ENCODE assay signal across 8 cellular contexts in genomic region chr1:160416369-160416768, GRCh38. TPM values are rescaled to one million over a fixed set of nuclear protein-coding genes. Genes with fewer than 3 reads are reported as not detected.
DNase-seq lines count a peak whose midpoint lies in the region; ATAC-seq, FAIRE-seq and TF ChIP-seq lines count a peak whose summit lies in the region.

No MANE protein-coding gene starts in this region.

- no peak overlapping the region for H3K14ac ChIP-seq in neuronal stem cell (ENCODE audit: low read length)

- H3K9ac ChIP-seq in PC-3 (ENCODE audit: low read length) = no peak overlapping the region
- H3K9ac ChIP-seq in neuronal stem cell (ENCODE audit: low read depth, low read length, poor library complexity) = no peak overlapping the region

- TF ChIP-seq CTCF in AG10803 (conservative IDR thresholded peaks at IDR 0.05; ENCODE audit: low read length) = peak; percentile 40
- TF ChIP-seq CTCF in PC-3 (conservative IDR thresholded peaks at IDR 0.05; ENCODE audit: low read depth, low read length) = peak; percentile 83
- peak; percentile 32 for TF ChIP-seq CTCF in glutamatergic neuron (IDR thresholded peaks at IDR 0.05; ENCODE audit: partially characterized antibody, unreplicated experiment)

- H3F3A ChIP-seq in PC-3 (ENCODE audit: low read length, unreplicated experiment) = no peaks in the 10 kb centered on the region

- peak; percentile 52 for FAIRE-seq in GM12891 (lab: Jason Lieb, UNC)

- DNase-seq in AG10803 (ENCODE audit: low read depth) = peak; percentile 22
- no peak for DNase-seq in GM12891 (ENCODE audit: insufficient read length, low spot score)
- DNase-seq in PC-3 = peak; percentile 80
- no peak for DNase-seq in glutamatergic neuron
- DNase-seq in hippocampal formation (lab: John Stamatoyannopoulos, UW) = no peak
- DNase-seq in CD4-positive, alpha-beta memory T cell = no peak
- DNase-seq in neuronal stem cell (ENCODE audit: low spot score) = no peak

- H3K4me3 ChIP-seq in AG10803 (ENCODE audit: low read length) = no peak overlapping the region
- H3K4me3 ChIP-seq in PC-3 (ENCODE audit: low read length) = no peak overlapping the region
- H3K4me3 ChIP-seq in CD4-positive, alpha-beta memory T cell (ENCODE audit: low read length in 2 of 2) = no peak overlapping the region
- no peak overlapping the region for H3K4me3 ChIP-seq in neuronal stem cell (ENCODE audit: low read length in 2 of 2)

- peaks cover 26% of the 10 kb centered on the region for H3K4me1 Mint-ChIP-seq in glutamatergic neuron (ENCODE audit: low read depth, unreplicated experiment)
- no peaks in the 10 kb centered on the region for H3K4me1 Mint-ChIP-seq in CD4-positive, alpha-beta memory T cell

- H4K20me1 ChIP-seq in PC-3 (ENCODE audit: low read length) = no peaks in the 10 kb centered on the region

- H2BK5ac ChIP-seq in neuronal stem cell (ENCODE audit: low read length) = no peak overlapping the region

- H3K4me1 ChIP-seq in PC-3 (ENCODE audit: insufficient read depth, low read length) (no peaks in the 10 kb centered on the region), neuronal stem cell (ENCODE audit: control insufficient read depth in 2 of 2, insufficient read depth in 1 of 2, low read depth in 1 of 2, low read length in 2 of 2) (peaks cover 22% of the 10 kb centered on the region in 2 donors)
- H3K4me1 ChIP-seq in CD4-positive, alpha-beta memory T cell (ENCODE audit: insufficient read depth, low read length) = no peaks in the 10 kb centered on the region

- no peak overlapping the region for H3K27ac Mint-ChIP-seq in glutamatergic neuron (ENCODE audit: unreplicated experiment)
- H3K27ac Mint-ChIP-seq in CD4-positive, alpha-beta memory T cell = no peak overlapping the region

- H3K27ac ChIP-seq in PC-3 (ENCODE audit: low read length) (no peak overlapping the region), neuronal stem cell (replicated peaks; ENCODE audit: low read length) (no peak overlapping the region)
- H3K27ac ChIP-seq in CD4-positive, alpha-beta memory T cell (ENCODE audit: low read depth, low read length) = no peak overlapping the region

- CTCF ChIA-PET in PC-3 (lab: Charles Lee) = interaction anchor here (0.6 to 1.0 kb wide), 3 partner anchors 40 to 62 kb away, joined by 3 to 4 read pairs (median 3); no protein-coding TSS in a partner anchor
- CTCF ChIA-PET in CD4-positive, alpha-beta memory T cell (lab: Charles Lee; ENCODE audit: partially characterized antibody) = interaction anchor here (1.0 kb wide), 1 partner anchor 189 kb away, joined by 3 read pairs; no protein-coding TSS in a partner anchor

- H3K27me3 Mint-ChIP-seq in glutamatergic neuron (ENCODE audit: unreplicated experiment) = peaks cover 6% of the 10 kb centered on the region
- H3K27me3 Mint-ChIP-seq in CD4-positive, alpha-beta memory T cell = peaks cover 0 to 4% of the 10 kb centered on the region in 2 donors

- no peaks in the 10 kb centered on the region for H3K79me2 ChIP-seq in PC-3 (ENCODE audit: low read length)

- H3K4me3 Mint-ChIP-seq in glutamatergic neuron (ENCODE audit: unreplicated experiment) = no peak overlapping the region
- H3K4me3 Mint-ChIP-seq in CD4-positive, alpha-beta memory T cell = no peak overlapping the region

- peaks cover 22% of the 10 kb centered on the region for H3K79me1 ChIP-seq in neuronal stem cell (ENCODE audit: low read depth, low read length)

- H3K27me3 ChIP-seq in PC-3 (ENCODE audit: low read length) (peaks cover 35% of the 10 kb centered on the region), neuronal stem cell (ENCODE audit: control insufficient read depth in 3 of 3, insufficient read depth in 3 of 3, low read depth in 1 of 3, low read length in 3 of 3) (no peaks in the 10 kb centered on the region)
- H3K27me3 ChIP-seq in CD4-positive, alpha-beta memory T cell (ENCODE audit: insufficient read depth, low read length) = no peaks in the 10 kb centered on the region

- ATAC-seq in PC-3 (peak; percentile 94), HG03135 (IDR thresholded peaks at IDR 0.05; ENCODE audit: unreplicated experiment) (no peak)

- H3K4me2 ChIP-seq in PC-3 (ENCODE audit: low read length) (no peak overlapping the region), neuronal stem cell (ENCODE audit: insufficient read depth, low read length, poor library complexity, severe bottlenecking) (no peak overlapping the region)

- no TSS peak for BruUV-seq in PC-3 (replicated peaks; lab: Mats Ljungman, UMichigan)

- peaks cover 6% of the 10 kb centered on the region for H3K36me3 Mint-ChIP-seq in glutamatergic neuron (ENCODE audit: unreplicated experiment)
- H3K36me3 Mint-ChIP-seq in CD4-positive, alpha-beta memory T cell = no peaks in the 10 kb centered on the region

- POLR2A ChIA-PET in PC-3 (lab: Charles Lee; ENCODE audit: unreplicated experiment) = no interaction called here
- POLR2A ChIA-PET in CD4-positive, alpha-beta memory T cell (lab: Charles Lee; ENCODE audit: partially characterized antibody) = no interaction called here

- no peak overlapping the region for H2BK12ac ChIP-seq in neuronal stem cell (ENCODE audit: low read length)

- intact Hi-C loops in PC-3 (cut with micrococcal nuclease) = no loop called here
- intact Hi-C loops in CD4-positive, alpha-beta memory T cell (cut with micrococcal nuclease) = no loop called here

- no peak overlapping the region for H3K4ac ChIP-seq in neuronal stem cell (ENCODE audit: low read length)

- H4K91ac ChIP-seq in neuronal stem cell (ENCODE audit: low read depth, low read length, poor library complexity) = no peak overlapping the region

- H3K9me3 Mint-ChIP-seq in glutamatergic neuron (ENCODE audit: unreplicated experiment) = no peaks in the 10 kb centered on the region
- no peaks in the 10 kb centered on the region for H3K9me3 Mint-ChIP-seq in CD4-positive, alpha-beta memory T cell

- no peak overlapping the region for H2AK5ac ChIP-seq in neuronal stem cell (ENCODE audit: low read depth, low read length)

- H2BK120ac ChIP-seq in neuronal stem cell (ENCODE audit: low read depth, low read length) = no peak overlapping the region

- no CpG with 5 or more reads among the region's 4 CpGs for WGBS in neuronal stem cell (ENCODE audit: extremely low coverage in 2 of 2, insufficient read length in 2 of 2, insufficient replicate concordance in 1 of 2), 2 donors

- H3K9me3 ChIP-seq in PC-3 (ENCODE audit: low read length) (no peaks in the 10 kb centered on the region), neuronal stem cell (replicated peaks in 1 of 2; ENCODE audit: control insufficient read depth in 2 of 2, insufficient read depth in 1 of 2, low read depth in 1 of 2, low read length in 2 of 2) (no peaks in the 10 kb centered on the region)
- no peaks in the 10 kb centered on the region for H3K9me3 ChIP-seq in CD4-positive, alpha-beta memory T cell (ENCODE audit: control insufficient read depth in 1 of 2, low read length in 2 of 2)

- no peak overlapping the region for H2BK15ac ChIP-seq in neuronal stem cell (ENCODE audit: low read length)

- no peaks in the 10 kb centered on the region for H3K36me3 ChIP-seq in PC-3 (ENCODE audit: low read depth, low read length)
- H3K36me3 ChIP-seq in CD4-positive, alpha-beta memory T cell (ENCODE audit: insufficient read depth, low read length) = no peaks in the 10 kb centered on the region
- peaks cover 52 to 93% of the 10 kb centered on the region in 2 donors for H3K36me3 ChIP-seq in neuronal stem cell (replicated peaks in 1 of 2; ENCODE audit: control insufficient read depth in 2 of 2, insufficient read depth in 2 of 2, low read length in 2 of 2)

- no peaks in the 10 kb centered on the region for H3K9me2 ChIP-seq in PC-3 (replicated peaks; ENCODE audit: low read length)

- no peak overlapping the region for H4K8ac ChIP-seq in neuronal stem cell (ENCODE audit: low read depth, low read length)

- H3K23ac ChIP-seq in neuronal stem cell (ENCODE audit: low read depth, low read length, poor library complexity) = no peak overlapping the region

- TF ChIP-seq POLR2A in GM12891 (IDR thresholded peaks at IDR 0.05; ENCODE audit: low read depth, low read length) = no peak

- H2AFZ ChIP-seq in PC-3 (ENCODE audit: low read length) = no peak overlapping the region
- H2AFZ ChIP-seq in neuronal stem cell (ENCODE audit: low read length) = no peak overlapping the region

- H3K18ac ChIP-seq in neuronal stem cell (ENCODE audit: low read length) = no peak overlapping the region

TF ChIP-seq in GM12891, 5 proteins besides CTCF, POLR2A, EP300 and RAD21:
- TF ChIP-seq SPI1 (IDR thresholded peaks at IDR 0.05; ENCODE audit: low read depth, low read length) (no peak), POLR2AphosphoS5 (IDR thresholded peaks at IDR 0.05; ENCODE audit: low read depth, low read length) (no peak)

RNA-seq across cellular contexts. Expression of gene VANGL2, which starts 16.0 kb away (rescaled TPM):
- 0.78 TPM for polyA plus RNA-seq in GM12891 (2012; ENCODE audit: low read depth, missing spikeins)
- total RNA-seq in PC-3 (2014; rRNA removed) = 0.06 and 0.44 TPM in 2 replicates
- 79.4 TPM for total RNA-seq in glutamatergic neuron (ENCODE audit: unreplicated experiment)
- total RNA-seq in CD4-positive, alpha-beta memory T cell = not detected
- polyA plus RNA-seq in CD4-positive, alpha-beta memory T cell = not detected
- polyA plus RNA-seq in neuronal stem cell (2013, experiment 1 of 2) = 72.6 TPM
- 74.1 TPM for polyA plus RNA-seq in neuronal stem cell (2013, experiment 2 of 2)

RNA-seq across cellular contexts. Expression of gene NHLH1, which starts 49.5 kb away (rescaled TPM):
- polyA plus RNA-seq in GM12891 (2012; ENCODE audit: low read depth, missing spikeins) = 1.3 TPM
- not detected in 2 replicates for total RNA-seq in PC-3 (2014; rRNA removed)
- 1,198 TPM for total RNA-seq in glutamatergic neuron (ENCODE audit: unreplicated experiment)
- under 1 TPM; 0.41 to 0.42 TPM for total RNA-seq in CD4-positive, alpha-beta memory T cell
- not detected for polyA plus RNA-seq in CD4-positive, alpha-beta memory T cell
- 1.0 TPM for polyA plus RNA-seq in neuronal stem cell (2013, experiment 1 of 2)
- 1.3 TPM for polyA plus RNA-seq in neuronal stem cell (2013, experiment 2 of 2)

Comparison
In these comparisons a context has a peak if more than half of its experiments do, and no peak if none do; other contexts are left out.
1. DNase-seq: peak in AG10803 (single experiment) and PC-3 (single experiment); none in GM12891 (single experiment), glutamatergic neuron (single experiment), hippocampal formation (0 of 2), CD4-positive, alpha-beta memory T cell (0 of 5) and neuronal stem cell (single experiment).
2. CTCF ChIP-seq: peak in every context shown above with its lines; median percentile 83 in PC-3; 40 in AG10803; 32 in glutamatergic neuron.
3. RNA of gene VANGL2, which starts 16.0 kb away (total RNA-seq): 79.4 TPM in glutamatergic neuron (single experiment); 0.06 to 0.44 TPM in PC-3 and not detected in CD4-positive, alpha-beta memory T cell; every median in the first group is over 10 times any median in the second.
4. RNA of gene NHLH1, which starts 49.5 kb away (total RNA-seq): 1,198 TPM in glutamatergic neuron (single experiment); 0.41 to 0.42 TPM in CD4-positive, alpha-beta memory T cell and not detected in PC-3; every median in the first group is over 100 times any median in the second.